ENCODE assay signal across 30 cellular contexts in genomic region chr19:6777434-6777833, GRCh38. TPM values are rescaled to one million over a fixed set of nuclear protein-coding genes. Genes with fewer than 3 reads are reported as not detected.
DNase-seq lines count a peak whose midpoint lies in the region; ATAC-seq and TF ChIP-seq lines count a peak whose summit lies in the region.
"Had no signal": no experiment of that assay in that cellular context is flagged by ENCODE, and none has a peak within 500 bp of the region (broad histone marks: within the 10 kb centered on the region; RNA-seq: fewer than 3 reads in every experiment).

No MANE protein-coding gene starts in this region.

- H3K27me3 Mint-ChIP-seq in activated CD4-positive, alpha-beta T cell treated with anti-CD3 and anti-CD28 coated beads, Interleukin-2, amount 10 ng/mL, durations not matched to agents 24 days and 14 days, result no peaks in the 10 kb centered on the region
- H3K27me3 Mint-ChIP-seq in activated CD8-positive, alpha-beta T cell treated with anti-CD3 and anti-CD28 coated beads, Interleukin-2, amount 10 ng/mL, durations not matched to agents 7 days and 5 days (ENCODE audit: low read depth), result no peaks in the 10 kb centered on the region
- no peaks in the 10 kb centered on the region for H3K27me3 Mint-ChIP-seq in naive thymus-derived CD8-positive, alpha-beta T cell

- POLR2A ChIA-PET in HEK293 (lab: Yijun Ruan, JAX), result no interaction called here
- POLR2A ChIA-PET in activated CD8-positive, alpha-beta T cell treated with anti-CD3 and anti-CD28 coated beads, Interleukin-2, amount 10 ng/mL, durations not matched to agents 7 days and 5 days (lab: Charles Lee), result no interaction called here
- POLR2A ChIA-PET in naive thymus-derived CD8-positive, alpha-beta T cell (lab: Charles Lee), result interaction anchor here (0.7 to 1.5 kb wide), 2 partner anchors 23 to 46 kb away, joined by 3 to 4 read pairs; no protein-coding TSS in a partner anchor

- peaks cover 22% of the 10 kb centered on the region for H3K9me3 Mint-ChIP-seq in activated CD4-positive, alpha-beta T cell treated with anti-CD3 and anti-CD28 coated beads, Interleukin-2, amount 10 ng/mL, durations not matched to agents 24 days and 14 days
- peaks cover 3% of the 10 kb centered on the region for H3K9me3 Mint-ChIP-seq in activated CD8-positive, alpha-beta T cell treated with anti-CD3 and anti-CD28 coated beads, Interleukin-2, amount 10 ng/mL, durations not matched to agents 7 days and 5 days (ENCODE audit: insufficient read depth)
- peaks cover 0 to 10% (median 0%) of the 10 kb centered on the region in 9 donors for H3K9me3 Mint-ChIP-seq in naive thymus-derived CD8-positive, alpha-beta T cell

- peaks cover 52% of the 10 kb centered on the region for H3K4me1 Mint-ChIP-seq in activated CD4-positive, alpha-beta T cell treated with anti-CD3 and anti-CD28 coated beads, Interleukin-2, amount 10 ng/mL, durations not matched to agents 24 days and 14 days
- H3K4me1 Mint-ChIP-seq in activated CD8-positive, alpha-beta T cell treated with anti-CD3 and anti-CD28 coated beads, Interleukin-2, amount 10 ng/mL, durations not matched to agents 7 days and 5 days (ENCODE audit: low read depth), result peaks cover 50% of the 10 kb centered on the region
- peaks cover 39 to 71% (median 67%) of the 10 kb centered on the region in 4 donors for H3K4me1 Mint-ChIP-seq in naive thymus-derived CD8-positive, alpha-beta T cell
- H3K4me1 Mint-ChIP-seq: GM23338 had no signal

- H3K9me3 ChIP-seq in HEK293 (ENCODE audit: control insufficient read depth, insufficient read depth, low read depth, low read length), result no peaks in the 10 kb centered on the region
- H3K9me3 ChIP-seq: A549, esophagus muscularis mucosa, sigmoid colon, thoracic aorta had no signal

- H3K27ac ChIP-seq in HEK293 (ENCODE audit: extremely low read depth, low read depth, low read length), result no peak overlapping the region
- H3K27ac ChIP-seq: A549, esophagus muscularis mucosa, HL-60, sigmoid colon, thoracic aorta, WERI-Rb-1 had no signal

- no peak for TF ChIP-seq CTCF in HEK293 (tag by site-specific recombination; IDR thresholded peaks at IDR 0.05)

- intact Hi-C loops in activated CD4-positive, alpha-beta T cell treated with anti-CD3 and anti-CD28 coated beads, Interleukin-2, amount 10 ng/mL, durations not matched to agents 24 days and 14 days (cut with micrococcal nuclease), result no loop called here

- no peaks in the 10 kb centered on the region for H3K36me3 ChIP-seq in HEK293 (ENCODE audit: control insufficient read depth in 2 of 2, insufficient read depth in 1 of 2, low read length in 2 of 2)
- H3K36me3 ChIP-seq: esophagus muscularis mucosa, sigmoid colon, thoracic aorta, WERI-Rb-1 had no signal

- H3K4me3 Mint-ChIP-seq in activated CD4-positive, alpha-beta T cell treated with anti-CD3 and anti-CD28 coated beads, Interleukin-2, amount 10 ng/mL, durations not matched to agents 24 days and 14 days, result peak overlapping the region; percentile 4
- H3K4me3 Mint-ChIP-seq in activated CD8-positive, alpha-beta T cell treated with anti-CD3 and anti-CD28 coated beads, Interleukin-2, amount 10 ng/mL, durations not matched to agents 7 days and 5 days, result peak overlapping the region; percentile 21
- H3K4me3 Mint-ChIP-seq in naive thymus-derived CD8-positive, alpha-beta T cell, result peak overlapping the region in 7 of 10 donors; percentile 32 to 72 (median 45)
- H3K4me3 Mint-ChIP-seq: CD14-positive monocyte, GM23338 had no signal

- H3K36me3 Mint-ChIP-seq in activated CD4-positive, alpha-beta T cell treated with anti-CD3 and anti-CD28 coated beads, Interleukin-2, amount 10 ng/mL, durations not matched to agents 24 days and 14 days (ENCODE audit: low read depth), result peaks cover 51% of the 10 kb centered on the region
- peaks cover 46% of the 10 kb centered on the region for H3K36me3 Mint-ChIP-seq in activated CD8-positive, alpha-beta T cell treated with anti-CD3 and anti-CD28 coated beads, Interleukin-2, amount 10 ng/mL, durations not matched to agents 7 days and 5 days (ENCODE audit: low read depth)
- peaks cover 11 to 62% (median 23%) of the 10 kb centered on the region in 3 donors for H3K36me3 Mint-ChIP-seq in naive thymus-derived CD8-positive, alpha-beta T cell

- ATAC-seq in activated CD8-positive, alpha-beta T cell treated with anti-CD3 and anti-CD28 coated beads, Interleukin-2, amount 10 ng/mL, durations not matched to agents 7 days and 5 days, result no peak
- no peak for ATAC-seq in naive thymus-derived CD8-positive, alpha-beta T cell
- ATAC-seq: A549, GM23338 had no signal

- CTCF ChIA-PET in HEK293 (lab: Yijun Ruan, JAX), result no interaction called here
- CTCF ChIA-PET in activated CD8-positive, alpha-beta T cell treated with anti-CD3 and anti-CD28 coated beads, Interleukin-2, amount 10 ng/mL, durations not matched to agents 7 days and 5 days (lab: Charles Lee), result interaction anchor here (1.3 kb wide), 1 partner anchor 86 kb away, joined by 3 read pairs; no protein-coding TSS in a partner anchor

- no peaks in the 10 kb centered on the region for H3K4me1 ChIP-seq in HEK293 (ENCODE audit: control insufficient read depth, insufficient read depth, low read length)
- H3K4me1 ChIP-seq: sigmoid colon had no signal

- no peak overlapping the region for H3K4me3 ChIP-seq in HEK293 (ENCODE audit: low read depth, low read length)
- H3K4me3 ChIP-seq: A549, esophagus muscularis mucosa, GM23338, sigmoid colon, thoracic aorta had no signal

- H3K27ac Mint-ChIP-seq in activated CD4-positive, alpha-beta T cell treated with anti-CD3 and anti-CD28 coated beads, Interleukin-2, amount 10 ng/mL, durations not matched to agents 24 days and 14 days, result peak overlapping the region; percentile 54
- peak overlapping the region; percentile 50 for H3K27ac Mint-ChIP-seq in activated CD8-positive, alpha-beta T cell treated with anti-CD3 and anti-CD28 coated beads, Interleukin-2, amount 10 ng/mL, durations not matched to agents 7 days and 5 days
- H3K27ac Mint-ChIP-seq in naive thymus-derived CD8-positive, alpha-beta T cell, result peak overlapping the region; percentile 47 to 93 (median 82)
- H3K27ac Mint-ChIP-seq: GM23338 had no signal

- no peak for DNase-seq in activated CD4-positive, alpha-beta T cell treated with anti-CD3 and anti-CD28 coated beads, Interleukin-2, amount 10 ng/mL, durations not matched to agents 24 days and 14 days
- DNase-seq in activated CD4-positive, alpha-beta T cell treated with anti-CD3 and anti-CD28 coated beads, Interleukin-2, amount 50 U/mL, for 1 hour, result no peak
- no peak for DNase-seq in activated CD8-positive, alpha-beta T cell treated with anti-CD3 and anti-CD28 coated beads, Interleukin-2, amount 10 ng/mL, durations not matched to agents 7 days and 5 days
- no peak for DNase-seq in naive thymus-derived CD8-positive, alpha-beta T cell
- DNase-seq in NCI-H1436 treated with DMSO at 0.1 percent for 48 hours (lab: John Stamatoyannopoulos, UW) (no peak), anterior cingulate cortex (lab: John Stamatoyannopoulos, UW) (no peak), AML-193 (lab: John Stamatoyannopoulos, UW) (no peak)
- DNase-seq: activated effector memory CD4-positive, alpha-beta T cell treated with anti-CD3 and anti-CD28 coated beads, Interleukin-2, amount 50 U/mL, for 16 hours; cerebellar nuclear complex; DMS53; effector CD8-positive, alpha-beta T cell; IMR-90; kidney glomerular epithelial cell; mammary epithelial cell; NCI-H1694 treated with DMSO at 0.1 percent for 48 hours; NCI-H69; OCI-M1; Right ventricle myocardium superior; sigmoid colon; SW 1271; WERI-Rb-1 had no signal

TF ChIP-seq in HEK293, 187 proteins besides CTCF, POLR2A, EP300 and RAD21:
- TF ChIP-seq ZNF623 (tag by site-specific recombination; IDR thresholded peaks at IDR 0.05) (peak; percentile 92), SP3 (tag by site-specific recombination; IDR thresholded peaks at IDR 0.05) (no peak)
TF ChIP-seq in HEK293: peak in this region for 1.

RNA-seq across cellular contexts. Expression of gene VAV1, which starts 4.9 kb away (rescaled TPM):
- 75.3 and 78.9 TPM in 2 replicates for total RNA-seq in activated CD4-positive, alpha-beta T cell treated with anti-CD3 and anti-CD28 coated beads, Interleukin-2, amount 10 ng/mL, durations not matched to agents 24 days and 14 days
- 100 to 1,000 TPM; 122 to 125 TPM for total RNA-seq in activated CD8-positive, alpha-beta T cell treated with anti-CD3 and anti-CD28 coated beads, Interleukin-2, amount 10 ng/mL, durations not matched to agents 7 days and 5 days
- total RNA-seq in naive thymus-derived CD8-positive, alpha-beta T cell, result 10 to 100 TPM; 79.5 to 85.0 TPM
- 10 to 100 TPM; 18.7 to 27.9 (median 19.9) TPM for polyA plus RNA-seq in naive thymus-derived CD8-positive, alpha-beta T cell
- total RNA-seq: astrocyte, IMR-90, myocyte had no signal
- polyA plus RNA-seq: IMR-90, mammary epithelial cell had no signal

RNA-seq across cellular contexts. Expression of gene SH2D3A, which starts 10.2 kb away (rescaled TPM):
- 9.8 and 11.0 TPM in 2 replicates for total RNA-seq in activated CD4-positive, alpha-beta T cell treated with anti-CD3 and anti-CD28 coated beads, Interleukin-2, amount 10 ng/mL, durations not matched to agents 24 days and 14 days
- total RNA-seq in activated CD8-positive, alpha-beta T cell treated with anti-CD3 and anti-CD28 coated beads, Interleukin-2, amount 10 ng/mL, durations not matched to agents 7 days and 5 days, result 10 to 100 TPM; 28.2 to 28.5 TPM
- total RNA-seq in naive thymus-derived CD8-positive, alpha-beta T cell, result 10 to 100 TPM; 45.8 to 46.5 TPM
- polyA plus RNA-seq in naive thymus-derived CD8-positive, alpha-beta T cell, result 10 to 100 TPM; 23.0 to 47.3 (median 35.7) TPM
- total RNA-seq: myocyte, Right ventricle myocardium superior had no signal
- polyA plus RNA-seq: CD14-positive monocyte had no signal

RNA-seq across cellular contexts. Expression of gene TRIP10, which starts 38.0 kb away (rescaled TPM):
- total RNA-seq in activated CD4-positive, alpha-beta T cell treated with anti-CD3 and anti-CD28 coated beads, Interleukin-2, amount 10 ng/mL, durations not matched to agents 24 days and 14 days, result 66.3 and 67.7 TPM in 2 replicates
- total RNA-seq in activated CD8-positive, alpha-beta T cell treated with anti-CD3 and anti-CD28 coated beads, Interleukin-2, amount 10 ng/mL, durations not matched to agents 7 days and 5 days, result 10 to 100 TPM; 13.9 to 15.2 TPM
- total RNA-seq in naive thymus-derived CD8-positive, alpha-beta T cell, result 1 to 10 TPM; 4.5 to 5.3 TPM
- 1 to 10 TPM in 1 of 3 donors, under 1 TPM in 2; 0.64 to 1.0 (median 0.97) TPM for polyA plus RNA-seq in naive thymus-derived CD8-positive, alpha-beta T cell

RNA-seq across cellular contexts. Expression of gene GPR108, which starts 40.1 kb away (rescaled TPM):
- total RNA-seq in activated CD4-positive, alpha-beta T cell treated with anti-CD3 and anti-CD28 coated beads, Interleukin-2, amount 10 ng/mL, durations not matched to agents 24 days and 14 days, result 97.7 and 107 TPM in 2 replicates
- total RNA-seq in activated CD8-positive, alpha-beta T cell treated with anti-CD3 and anti-CD28 coated beads, Interleukin-2, amount 10 ng/mL, durations not matched to agents 7 days and 5 days, result 10 to 100 TPM; 76.7 to 85.6 TPM
- total RNA-seq in naive thymus-derived CD8-positive, alpha-beta T cell, result 10 to 100 TPM; 56.8 to 58.3 TPM
- 10 to 100 TPM; 51.0 to 77.1 (median 58.0) TPM for polyA plus RNA-seq in naive thymus-derived CD8-positive, alpha-beta T cell

RNA-seq across cellular contexts. Expression of gene C3, which starts 57.0 kb away (rescaled TPM):
- 4.8 and 5.3 TPM in 2 replicates for total RNA-seq in activated CD4-positive, alpha-beta T cell treated with anti-CD3 and anti-CD28 coated beads, Interleukin-2, amount 10 ng/mL, durations not matched to agents 24 days and 14 days
- total RNA-seq in activated CD8-positive, alpha-beta T cell treated with anti-CD3 and anti-CD28 coated beads, Interleukin-2, amount 10 ng/mL, durations not matched to agents 7 days and 5 days, result 1 to 10 TPM in 1 of 2 experiments, under 1 TPM in 1; 0.52 to 1.2 TPM
- 1 to 10 TPM in 1 of 2 experiments, under 1 TPM in 1; 0.80 to 2.4 TPM for total RNA-seq in naive thymus-derived CD8-positive, alpha-beta T cell
- not detected for polyA plus RNA-seq in naive thymus-derived CD8-positive, alpha-beta T cell
- total RNA-seq: IMR-90 had no signal
